8 cellular contexts compared by ENCODE assay signal in genomic region chr5:138077064-138077696, GRCh38. TPM values are rescaled to one million over a fixed set of nuclear protein-coding genes. Genes with fewer than 3 reads are reported as not detected.
A peak's percentile ranks its signal among the peaks of the same experiment; 100 is the strongest.
DNase-seq lines count a peak whose midpoint lies in the region; ATAC-seq, FAIRE-seq and TF ChIP-seq lines count a peak whose summit lies in the region.

No MANE protein-coding gene starts in this region.

- no peak overlapping the region for H3K4me3 ChIP-seq in astrocyte of the cerebellum (ENCODE audit: low read depth, low read length)

- H3K9me3 Mint-ChIP-seq in activated T-helper 17 cell treated with anti-CD3 and anti-CD28 coated beads, Interleukin-2, amount 50 U/mL, for 72 hours, result no peaks in the 10 kb centered on the region

- DNase-seq in LoVo (ENCODE audit: low spot score) (peak; percentile 81), astrocyte of the cerebellum (ENCODE audit: low read depth) (peak; percentile 49), hippocampal formation (lab: John Stamatoyannopoulos, UW) (peak; percentile 22 to 70), smooth muscle cell of the brain vasculature (ENCODE audit: low read depth, low spot score) (peak; percentile 37)

- FAIRE-seq in G401.6 (lab: Jason Lieb, UNC), result peak; percentile 94

- TF ChIP-seq CTCF in astrocyte of the cerebellum (IDR thresholded peaks at IDR 0.05; ENCODE audit: low read depth, low read length, missing control alignments), result peak; percentile 83

- H3K4me3 Mint-ChIP-seq in activated T-helper 17 cell treated with anti-CD3 and anti-CD28 coated beads, Interleukin-2, amount 50 U/mL, for 72 hours, result no peak overlapping the region

- H3K27ac Mint-ChIP-seq in activated T-helper 17 cell treated with anti-CD3 and anti-CD28 coated beads, Interleukin-2, amount 50 U/mL, for 72 hours, result no peak overlapping the region

- in situ Hi-C loops in astrocyte of the cerebellum (cut with HindIII; ENCODE audit: low sequenced_read_pairs), result no loop called here

- no peaks in the 10 kb centered on the region for H3K36me3 Mint-ChIP-seq in activated T-helper 17 cell treated with anti-CD3 and anti-CD28 coated beads, Interleukin-2, amount 50 U/mL, for 72 hours (ENCODE audit: low read depth)

- ATAC-seq in SK-N-SH treated with all-trans-retinoic acid at 6 μM for 48 hours, result peak; percentile 93
- no peak for ATAC-seq in HG02981 (IDR thresholded peaks at IDR 0.05; ENCODE audit: unreplicated experiment)
- no peak for ATAC-seq in activated T-helper 17 cell treated with anti-CD3 and anti-CD28 coated beads, Interleukin-2, amount 50 U/mL, for 72 hours (replicated peaks)

- H3K27me3 Mint-ChIP-seq in activated T-helper 17 cell treated with anti-CD3 and anti-CD28 coated beads, Interleukin-2, amount 50 U/mL, for 72 hours, result no peaks in the 10 kb centered on the region

- peaks cover 4% of the 10 kb centered on the region for H3K4me1 Mint-ChIP-seq in activated T-helper 17 cell treated with anti-CD3 and anti-CD28 coated beads, Interleukin-2, amount 50 U/mL, for 72 hours

TF ChIP-seq in SK-N-SH treated with all-trans-retinoic acid at 6 μM for 48 hours, 23 proteins besides CTCF, POLR2A, EP300 and RAD21:
- TF ChIP-seq ESRRG (CRISPR knock-in tag; IDR thresholded peaks at IDR 0.05) (no peak), CSRNP3 (CRISPR knock-in tag; IDR thresholded peaks at IDR 0.05) (no peak), BACH2 (CRISPR knock-in tag; IDR thresholded peaks at IDR 0.05; ENCODE audit: borderline replicate concordance) (no peak)

RNA-seq across cellular contexts. Expression of gene WNT8A, which starts 6.7 kb away (rescaled TPM):
- not detected for total RNA-seq in activated T-helper 17 cell treated with anti-CD3 and anti-CD28 coated beads, Interleukin-2, amount 50 U/mL, for 72 hours

RNA-seq across cellular contexts. Expression of gene FAM13B, which starts 44.3 kb away (rescaled TPM):
- 10 to 100 TPM; 24.4 to 30.1 TPM for total RNA-seq in activated T-helper 17 cell treated with anti-CD3 and anti-CD28 coated beads, Interleukin-2, amount 50 U/mL, for 72 hours
